In the genomic region with DNA sequence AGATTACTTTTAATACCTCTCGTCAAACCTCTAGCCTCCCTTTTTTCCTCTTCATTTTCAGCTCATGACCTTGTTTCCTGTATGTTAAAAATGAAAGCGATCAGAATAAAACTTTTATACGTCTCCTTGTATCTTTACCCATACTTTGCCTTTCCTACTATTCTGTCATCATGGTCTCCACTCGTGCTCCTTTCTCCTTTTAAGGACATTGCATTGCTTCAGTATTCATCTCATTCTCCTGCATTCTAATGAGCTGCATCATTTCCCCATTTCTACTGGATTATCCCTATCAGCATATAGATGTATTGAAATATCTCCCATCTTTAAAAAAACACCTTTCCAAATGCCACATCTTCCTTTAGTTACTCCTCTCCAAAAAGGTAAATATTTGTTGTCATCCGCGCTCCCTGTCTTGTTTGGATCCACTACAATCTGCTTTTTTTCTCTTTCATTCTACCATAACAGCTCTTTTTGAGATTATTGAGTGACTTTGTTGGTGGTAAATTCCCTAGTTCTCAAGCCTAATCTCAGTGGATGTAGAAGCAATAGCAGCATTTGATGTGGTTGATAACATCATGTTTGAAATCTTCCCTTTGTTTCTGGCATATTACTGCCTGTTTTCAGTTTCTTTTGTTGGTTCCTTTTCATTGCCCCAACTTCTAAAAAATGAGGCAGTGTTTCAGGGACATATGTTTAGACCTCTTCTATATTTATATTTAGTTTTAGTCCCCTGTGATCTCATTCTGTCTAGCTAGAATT, we compare ENCODE assay signal across 12 cellular contexts. TPM values are rescaled to one million over a fixed set of nuclear protein-coding genes. Genes with fewer than 3 reads are reported as not detected.
A peak's percentile ranks its signal among the peaks of the same experiment; 100 is the strongest.
DNase-seq lines count a peak whose midpoint lies in the region; ATAC-seq and TF ChIP-seq lines count a peak whose summit lies in the region.
"Had no signal": no experiment of that assay in that cellular context is flagged by ENCODE, and none has a peak within 500 bp of the region (broad histone marks: within the 10 kb centered on the region; RNA-seq: fewer than 3 reads in every experiment).

No MANE protein-coding gene starts in this region.

- H3K4me3 Mint-ChIP-seq in memory B cell (peak overlapping the region; percentile 83), WTC11 (no peak overlapping the region)

- TF ChIP-seq CTCF in OCI-LY7 (conservative IDR thresholded peaks at IDR 0.05; ENCODE audit: low read length): no peak
- no peak for TF ChIP-seq CTCF in WTC11 (IDR thresholded peaks at IDR 0.05)

- intact Hi-C loops in OCI-LY7 (cut with micrococcal nuclease; ENCODE audit: unreplicated experiment): no loop called here

- peaks cover 100% of the 10 kb centered on the region for H3K79me2 ChIP-seq in OCI-LY7 (ENCODE audit: insufficient read depth, low read depth, low read length)

- H2AFZ ChIP-seq in OCI-LY7 (ENCODE audit: low read length): no peak overlapping the region

- H4K20me1 ChIP-seq in OCI-LY7 (ENCODE audit: insufficient read depth, low read length): peaks cover 14% of the 10 kb centered on the region; the same call in 1 of the 2 replicates

- POLR2A ChIA-PET in OCI-LY7 (lab: Charles Lee): interaction anchor here (0.7 to 6.8 kb wide), 7 partner anchors 8 to 263 kb away, joined by 3 to 63 read pairs (median 4); a partner anchor contains a TSS
- POLR2A ChIA-PET in WTC11 (lab: Charles Lee): no interaction called here

- H3K4me3 ChIP-seq in OCI-LY7 (ENCODE audit: low read depth, low read length, poor library complexity, severe bottlenecking): peak overlapping the region; percentile 65
- H3K4me3 ChIP-seq: SJCRH30 had no signal

- ATAC-seq in GM21360 (IDR thresholded peaks at IDR 0.05; ENCODE audit: unreplicated experiment) (peak; percentile 32), memory B cell (ENCODE audit: low read depth) (peak; percentile 59), WTC11 (no peak), GM18858 (IDR thresholded peaks at IDR 0.05; ENCODE audit: unreplicated experiment) (no peak)

- H3K4me2 ChIP-seq in OCI-LY7 (ENCODE audit: low read length): peak overlapping the region; percentile 96

- H3K9me3 Mint-ChIP-seq in memory B cell (no peaks in the 10 kb centered on the region), WTC11 (no peaks in the 10 kb centered on the region)

- peak; percentile 65 for DNase-seq in EH (ENCODE audit: low read depth)
- DNase-seq in OCI-LY7 (ENCODE audit: low spot score): no peak
- no peak for DNase-seq in memory B cell (ENCODE audit: low spot score in 2 of 2)
- DNase-seq in WTC11 (ENCODE audit: low spot score): no peak
- no peak for DNase-seq in COR-L47 (lab: John Stamatoyannopoulos, UW)
- no peak for DNase-seq in H4 (ENCODE audit: low spot score)
- DNase-seq: GF-D8, mesenchymal stem cell, retina, SJCRH30 had no signal

- H3K27ac Mint-ChIP-seq in memory B cell (peak overlapping the region; percentile 94), WTC11 (no peak overlapping the region; the same call in 1 of the 2 replicates)

- H3K27ac ChIP-seq in OCI-LY7 (ENCODE audit: low read depth, low read length, poor library complexity, severe bottlenecking): peak overlapping the region; percentile 65
- H3K27ac ChIP-seq: SJCRH30 had no signal

- H3K9me2 ChIP-seq in OCI-LY7 (ENCODE audit: insufficient read depth, low read length): no peaks in the 10 kb centered on the region

- peaks cover 14% of the 10 kb centered on the region for H3K36me3 ChIP-seq in OCI-LY7 (ENCODE audit: insufficient read depth, low read length)
- H3K36me3 ChIP-seq: SJCRH30 had no signal

- H3K27me3 Mint-ChIP-seq in memory B cell: no peaks in the 10 kb centered on the region
- H3K27me3 Mint-ChIP-seq in WTC11 (ENCODE audit: low read depth): no peaks in the 10 kb centered on the region

- CTCF ChIA-PET in OCI-LY7 (lab: Charles Lee; ENCODE audit: unreplicated experiment) (no interaction called here), WTC11 (lab: Charles Lee) (interaction anchor here (1.6 kb wide), 1 partner anchor 8 kb away, joined by 5 read pairs; a partner anchor contains a TSS)

- H3K36me3 Mint-ChIP-seq in memory B cell (peaks cover 8% of the 10 kb centered on the region), WTC11 (no peaks in the 10 kb centered on the region)

- H3K4me1 Mint-ChIP-seq in memory B cell (peaks cover 44% of the 10 kb centered on the region), WTC11 (peaks cover 10% of the 10 kb centered on the region; the same call in 1 of the 2 replicates)

- peaks cover 88% of the 10 kb centered on the region for H3K4me1 ChIP-seq in OCI-LY7 (ENCODE audit: insufficient read depth, low read length, poor library complexity, severe bottlenecking)
- H3K4me1 ChIP-seq: SJCRH30 had no signal

- H3K9me3 ChIP-seq in OCI-LY7 (ENCODE audit: low read length): peaks cover 2% of the 10 kb centered on the region; the same call in 1 of the 2 replicates
- H3K9me3 ChIP-seq: SJCRH30 had no signal

- BruUV-seq in OCI-LY7 (replicated peaks; lab: Mats Ljungman, UMichigan): TSS peak; percentile 11

TF ChIP-seq in WTC11, 78 proteins besides CTCF, POLR2A, EP300 and RAD21 (continues in another document):
- TF ChIP-seq ETV6 (CRISPR knock-in tag; IDR thresholded peaks at IDR 0.05): no peak
- TF ChIP-seq, protein P1, sequence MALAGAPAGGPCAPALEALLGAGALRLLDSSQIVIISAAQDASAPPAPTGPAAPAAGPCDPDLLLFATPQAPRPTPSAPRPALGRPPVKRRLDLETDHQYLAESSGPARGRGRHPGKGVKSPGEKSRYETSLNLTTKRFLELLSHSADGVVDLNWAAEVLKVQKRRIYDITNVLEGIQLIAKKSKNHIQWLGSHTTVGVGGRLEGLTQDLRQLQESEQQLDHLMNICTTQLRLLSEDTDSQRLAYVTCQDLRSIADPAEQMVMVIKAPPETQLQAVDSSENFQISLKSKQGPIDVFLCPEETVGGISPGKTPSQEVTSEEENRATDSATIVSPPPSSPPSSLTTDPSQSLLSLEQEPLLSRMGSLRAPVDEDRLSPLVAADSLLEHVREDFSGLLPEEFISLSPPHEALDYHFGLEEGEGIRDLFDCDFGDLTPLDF (CRISPR knock-in tag; IDR thresholded peaks at IDR 0.05): no peak
- TF ChIP-seq FOXP1 (CRISPR knock-in tag; IDR thresholded peaks at IDR 0.05; ENCODE audit: borderline replicate concordance): no peak
- TF ChIP-seq, protein P2, sequence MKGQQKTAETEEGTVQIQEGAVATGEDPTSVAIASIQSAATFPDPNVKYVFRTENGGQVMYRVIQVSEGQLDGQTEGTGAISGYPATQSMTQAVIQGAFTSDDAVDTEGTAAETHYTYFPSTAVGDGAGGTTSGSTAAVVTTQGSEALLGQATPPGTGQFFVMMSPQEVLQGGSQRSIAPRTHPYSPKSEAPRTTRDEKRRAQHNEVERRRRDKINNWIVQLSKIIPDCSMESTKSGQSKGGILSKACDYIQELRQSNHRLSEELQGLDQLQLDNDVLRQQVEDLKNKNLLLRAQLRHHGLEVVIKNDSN (CRISPR knock-in tag; IDR thresholded peaks at IDR 0.05): no peak
- no peak for TF ChIP-seq SOX15 (CRISPR knock-in tag; IDR thresholded peaks at IDR 0.05)
- TF ChIP-seq, protein P3, sequence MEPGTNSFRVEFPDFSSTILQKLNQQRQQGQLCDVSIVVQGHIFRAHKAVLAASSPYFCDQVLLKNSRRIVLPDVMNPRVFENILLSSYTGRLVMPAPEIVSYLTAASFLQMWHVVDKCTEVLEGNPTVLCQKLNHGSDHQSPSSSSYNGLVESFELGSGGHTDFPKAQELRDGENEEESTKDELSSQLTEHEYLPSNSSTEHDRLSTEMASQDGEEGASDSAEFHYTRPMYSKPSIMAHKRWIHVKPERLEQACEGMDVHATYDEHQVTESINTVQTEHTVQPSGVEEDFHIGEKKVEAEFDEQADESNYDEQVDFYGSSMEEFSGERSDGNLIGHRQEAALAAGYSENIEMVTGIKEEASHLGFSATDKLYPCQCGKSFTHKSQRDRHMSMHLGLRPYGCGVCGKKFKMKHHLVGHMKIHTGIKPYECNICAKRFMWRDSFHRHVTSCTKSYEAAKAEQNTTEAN (CRISPR knock-in tag; IDR thresholded peaks at IDR 0.05): no peak
- TF ChIP-seq, protein P4, sequence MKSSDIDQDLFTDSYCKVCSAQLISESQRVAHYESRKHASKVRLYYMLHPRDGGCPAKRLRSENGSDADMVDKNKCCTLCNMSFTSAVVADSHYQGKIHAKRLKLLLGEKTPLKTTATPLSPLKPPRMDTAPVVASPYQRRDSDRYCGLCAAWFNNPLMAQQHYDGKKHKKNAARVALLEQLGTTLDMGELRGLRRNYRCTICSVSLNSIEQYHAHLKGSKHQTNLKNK (CRISPR knock-in tag; IDR thresholded peaks at IDR 0.05): no peak
- TF ChIP-seq, protein P5, sequence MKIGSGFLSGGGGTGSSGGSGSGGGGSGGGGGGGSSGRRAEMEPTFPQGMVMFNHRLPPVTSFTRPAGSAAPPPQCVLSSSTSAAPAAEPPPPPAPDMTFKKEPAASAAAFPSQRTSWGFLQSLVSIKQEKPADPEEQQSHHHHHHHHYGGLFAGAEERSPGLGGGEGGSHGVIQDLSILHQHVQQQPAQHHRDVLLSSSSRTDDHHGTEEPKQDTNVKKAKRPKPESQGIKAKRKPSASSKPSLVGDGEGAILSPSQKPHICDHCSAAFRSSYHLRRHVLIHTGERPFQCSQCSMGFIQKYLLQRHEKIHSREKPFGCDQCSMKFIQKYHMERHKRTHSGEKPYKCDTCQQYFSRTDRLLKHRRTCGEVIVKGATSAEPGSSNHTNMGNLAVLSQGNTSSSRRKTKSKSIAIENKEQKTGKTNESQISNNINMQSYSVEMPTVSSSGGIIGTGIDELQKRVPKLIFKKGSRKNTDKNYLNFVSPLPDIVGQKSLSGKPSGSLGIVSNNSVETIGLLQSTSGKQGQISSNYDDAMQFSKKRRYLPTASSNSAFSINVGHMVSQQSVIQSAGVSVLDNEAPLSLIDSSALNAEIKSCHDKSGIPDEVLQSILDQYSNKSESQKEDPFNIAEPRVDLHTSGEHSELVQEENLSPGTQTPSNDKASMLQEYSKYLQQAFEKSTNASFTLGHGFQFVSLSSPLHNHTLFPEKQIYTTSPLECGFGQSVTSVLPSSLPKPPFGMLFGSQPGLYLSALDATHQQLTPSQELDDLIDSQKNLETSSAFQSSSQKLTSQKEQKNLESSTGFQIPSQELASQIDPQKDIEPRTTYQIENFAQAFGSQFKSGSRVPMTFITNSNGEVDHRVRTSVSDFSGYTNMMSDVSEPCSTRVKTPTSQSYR (CRISPR knock-in tag; IDR thresholded peaks at IDR 0.05): no peak

RNA-seq across cellular contexts. Expression of a gene that starts 8.7 kb away (rescaled TPM):
- total RNA-seq in OCI-LY7 (2014; rRNA removed; shearing (Covaris generic)): 34.7 and 54.2 TPM in 2 replicates
- total RNA-seq in OCI-LY7 (2022) (66.8 and 68.9 TPM in 2 replicates), WTC11 (2021) (21.2 to 22.5 TPM (median 21.7 TPM) in 3 replicates)
- 28.7 and 36.7 TPM in 2 replicates for total RNA-seq in H4 (2014; rRNA removed; shearing (Covaris generic))

Comparison
In these comparisons a context has a peak if more than half of its experiments do, and no peak if none do; other contexts are left out.
1. ATAC-seq: peak in GM21360 (single experiment) and memory B cell (single experiment); none in WTC11 (single experiment) and GM18858 (single experiment).